Comparison of ENCODE assay signal across 22 cellular contexts in the genomic region with DNA sequence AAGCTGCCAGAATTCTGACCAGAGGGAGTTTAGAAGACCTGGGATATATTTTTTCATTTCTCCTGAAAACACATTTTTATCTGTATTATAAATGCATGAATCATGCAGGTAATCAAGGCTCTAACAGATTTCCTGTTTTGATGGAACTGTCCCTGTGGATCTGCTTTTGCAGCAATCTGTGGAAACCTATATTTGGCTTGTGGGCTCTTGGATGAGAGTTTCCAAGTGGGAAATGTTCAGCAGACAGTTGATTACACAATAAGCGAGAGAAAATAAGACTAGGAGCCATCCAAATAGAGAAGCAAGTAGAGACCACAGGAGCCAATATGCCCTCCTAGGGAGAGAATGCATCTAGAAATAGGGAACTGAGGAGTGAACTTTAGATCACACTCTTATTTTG.
"Had no signal": no experiment of that assay in that cellular context is flagged by ENCODE, and none has a peak within 500 bp of the region (broad histone marks: within the 10 kb centered on the region; RNA-seq: fewer than 3 reads in every experiment).

No MANE protein-coding gene starts in this region.

- H3K4me3 ChIP-seq: SJSA1 had no signal

- H3K4me1 ChIP-seq: SJSA1 had no signal

- DNase-seq: activated CD4-positive, alpha-beta memory T cell treated with anti-CD3 and anti-CD28 coated beads, Interleukin-2, amount 10 ng/mL, durations not matched to agents 7 days and 5 days; activated CD4-positive, alpha-beta T cell treated with anti-CD3 and anti-CD28 coated beads for 36 hours; activated CD4-positive, alpha-beta T cell treated with anti-CD3 and anti-CD28 coated beads, Interleukin-2, amount 50 U/mL, for 1 hour; activated gamma-delta T cell; activated naive CD4-positive, alpha-beta T cell treated with anti-CD3 and anti-CD28 coated beads for 36 hours; activated T-cell treated with anti-CD3 and anti-CD28 coated beads for 4 hours; activated T-cell treated with anti-CD3 and anti-CD28 coated beads, Interleukin-2, amount 50 U/mL, for 48 hours; amygdala; Karpas-422; NCI-H1105 treated with DMSO at 0.1 percent for 48 hours; NCI-H2029; NCI-H510A treated with DMSO at 0.1 percent for 48 hours; NCI-H69; NK-92 treated with Interleukin-12 subunit alpha and Interleukin-12 subunit beta, amount 100 ng/mL, for 24 hours; OCI-M1; RPMI8226; T-helper 1 cell; WERI-Rb-1 had no signal

- H3K27me3 ChIP-seq: SJSA1 had no signal

- H3K36me3 ChIP-seq: SJSA1, WERI-Rb-1 had no signal

- H3K27ac ChIP-seq: SJSA1, WERI-Rb-1 had no signal

- H3K9me3 ChIP-seq: SJSA1 had no signal

- ATAC-seq: activated CD4-positive, alpha-beta T cell treated with anti-CD3 and anti-CD28 coated beads for 36 hours; activated T-helper 17 cell treated with anti-CD3 and anti-CD28 coated beads, Interleukin-2, amount 50 U/mL, for 72 hours; Panc1; Right ventricle myocardium inferior had no signal
